1 cellular context compared by ENCODE assay signal in the genomic region with DNA sequence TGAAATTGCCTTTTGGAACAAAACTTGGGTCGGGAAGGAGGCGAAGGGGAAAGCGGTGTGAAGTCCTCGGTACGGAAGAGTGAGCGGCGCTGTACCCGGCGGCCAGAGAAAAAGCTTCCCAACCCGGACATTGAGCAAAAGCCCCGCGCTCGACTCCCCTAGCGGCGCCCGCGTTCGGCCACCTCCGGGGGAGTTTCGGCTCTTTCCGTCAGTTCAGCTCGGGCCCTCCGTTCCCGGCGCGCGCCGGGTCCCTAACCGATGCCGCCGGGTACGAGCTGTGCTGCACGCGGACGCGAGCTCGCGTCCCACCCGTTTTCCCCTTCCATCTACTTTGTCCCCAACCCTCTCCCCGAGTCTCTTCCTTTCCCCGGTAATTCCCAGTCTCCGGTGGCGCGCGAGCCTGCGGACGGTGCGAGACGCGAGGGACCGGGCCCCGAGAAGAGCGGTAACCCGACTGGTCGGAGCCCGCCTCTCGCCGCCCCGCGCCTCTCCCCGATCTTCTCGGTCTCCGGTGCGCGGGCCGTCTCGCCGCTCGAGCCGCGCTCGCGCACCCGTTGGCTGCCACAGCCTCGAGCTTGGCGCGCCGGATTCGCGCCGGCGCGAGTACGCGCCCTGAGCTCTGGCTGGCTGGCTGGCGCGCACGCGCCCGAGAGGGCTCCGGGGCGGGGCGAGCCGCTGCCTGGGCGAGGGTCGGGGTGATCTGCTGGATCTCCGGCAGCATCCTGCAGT.
A peak's percentile ranks its signal among the peaks of the same experiment; 100 is the strongest.
TF ChIP-seq lines count a peak whose summit lies in the region.

No MANE protein-coding gene starts in this region.

TF ChIP-seq in K562, 482 proteins besides CTCF, POLR2A, EP300 and RAD21 (continued from another document and continues in another):
- TF ChIP-seq ZC3H11A (IDR thresholded peaks at IDR 0.05; ENCODE audit: low read depth, low read length) (no peak), PHB (CRISPR knock-in tag; IDR thresholded peaks at IDR 0.05) (0 out of 2 replicates have a peak, but pooled peaks have one; percentile 83), TGIF2 (CRISPR knock-in tag; IDR thresholded peaks at IDR 0.05) (no peak), CTBP1 (IDR thresholded peaks at IDR 0.05; ENCODE audit: borderline replicate concordance) (peak; percentile 97), YBX1 (IDR thresholded peaks at IDR 0.05) (no peak), MYNN (IDR thresholded peaks at IDR 0.05) (no peak), MYNN (CRISPR knock-in tag; IDR thresholded peaks at IDR 0.05) (no peak), TCF7L2 (IDR thresholded peaks at IDR 0.05; ENCODE audit: low read depth, low read length) (no peak), ZBTB11 (CRISPR knock-in tag; IDR thresholded peaks at IDR 0.05) (peak in 1 of 3 experiments; percentile 76; a peak in 1 of 6 replicates), FUS (optimal IDR thresholded peaks at IDR 0.05; ENCODE audit: low read depth, low read length) (no peak), ZNF239 (CRISPR knock-in tag; IDR thresholded peaks at IDR 0.05) (no peak), CCAR2 (IDR thresholded peaks at IDR 0.05; ENCODE audit: low read depth, low read length) (no peak), ETV1 (tag; conservative IDR thresholded peaks at IDR 0.05; ENCODE audit: low read depth) (no peak), KDM1A (IDR thresholded peaks at IDR 0.05) (no peak), CBX2 (IDR thresholded peaks at IDR 0.05; ENCODE audit: insufficient read depth, low read length, poor library complexity, severe bottlenecking) (no peak), CHD2 (IDR thresholded peaks at IDR 0.05; ENCODE audit: low read depth, low read length) (no peak; the same call in 1 of the 2 replicates), ETS2 (tag; IDR thresholded peaks at IDR 0.05; ENCODE audit: borderline replicate concordance, poor library complexity, severe bottlenecking) (no peak), ZNF592 (IDR thresholded peaks at IDR 0.05) (0 out of 2 replicates have a peak, but pooled peaks have one; percentile 54), NR0B1 (IDR thresholded peaks at IDR 0.05; ENCODE audit: partially characterized antibody) (no peak), ZFPM2 (CRISPR knock-in tag; IDR thresholded peaks at IDR 0.05) (no peak), POLR3G (IDR thresholded peaks at IDR 0.05; ENCODE audit: extremely low read depth, insufficient read length, insufficient replicate concordance) (no peak), SREBF2 (CRISPR knock-in tag; IDR thresholded peaks at IDR 0.05) (no peak), LEF1 (IDR thresholded peaks at IDR 0.05) (no peak), RBBP5 (IDR thresholded peaks at IDR 0.05; ENCODE audit: borderline replicate concordance, insufficient read depth, low read length, poor library complexity, severe bottlenecking) (peak; percentile 80), ZNF584 (CRISPR knock-in tag; IDR thresholded peaks at IDR 0.05; ENCODE audit: low read depth) (no peak; the same call in 1 of the 2 replicates), HDAC3 (IDR thresholded peaks at IDR 0.05; ENCODE audit: borderline replicate concordance, partially characterized antibody) (no peak), PRPF4 (IDR thresholded peaks at IDR 0.05; ENCODE audit: insufficient read depth, low read depth, low read length, poor library complexity, severe bottlenecking) (no peak), FOSL1 (tag; conservative IDR thresholded peaks at IDR 0.05) (no peak), RUNX1 (IDR thresholded peaks at IDR 0.05; ENCODE audit: low read depth) (no peak), ZKSCAN8 (CRISPR knock-in tag; IDR thresholded peaks at IDR 0.05) (no peak), ZNF23 (CRISPR knock-in tag; IDR thresholded peaks at IDR 0.05) (no peak)
- TF ChIP-seq, protein P1, sequence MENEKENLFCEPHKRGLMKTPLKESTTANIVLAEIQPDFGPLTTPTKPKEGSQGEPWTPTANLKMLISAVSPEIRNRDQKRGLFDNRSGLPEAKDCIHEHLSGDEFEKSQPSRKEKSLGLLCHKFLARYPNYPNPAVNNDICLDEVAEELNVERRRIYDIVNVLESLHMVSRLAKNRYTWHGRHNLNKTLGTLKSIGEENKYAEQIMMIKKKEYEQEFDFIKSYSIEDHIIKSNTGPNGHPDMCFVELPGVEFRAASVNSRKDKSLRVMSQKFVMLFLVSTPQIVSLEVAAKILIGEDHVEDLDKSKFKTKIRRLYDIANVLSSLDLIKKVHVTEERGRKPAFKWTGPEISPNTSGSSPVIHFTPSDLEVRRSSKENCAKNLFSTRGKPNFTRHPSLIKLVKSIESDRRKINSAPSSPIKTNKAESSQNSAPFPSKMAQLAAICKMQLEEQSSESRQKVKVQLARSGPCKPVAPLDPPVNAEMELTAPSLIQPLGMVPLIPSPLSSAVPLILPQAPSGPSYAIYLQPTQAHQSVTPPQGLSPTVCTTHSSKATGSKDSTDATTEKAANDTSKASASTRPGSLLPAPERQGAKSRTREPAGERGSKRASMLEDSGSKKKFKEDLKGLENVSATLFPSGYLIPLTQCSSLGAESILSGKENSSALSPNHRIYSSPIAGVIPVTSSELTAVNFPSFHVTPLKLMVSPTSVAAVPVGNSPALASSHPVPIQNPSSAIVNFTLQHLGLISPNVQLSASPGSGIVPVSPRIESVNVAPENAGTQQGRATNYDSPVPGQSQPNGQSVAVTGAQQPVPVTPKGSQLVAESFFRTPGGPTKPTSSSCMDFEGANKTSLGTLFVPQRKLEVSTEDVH (IDR thresholded peaks at IDR 0.05; ENCODE audit: low read depth, partially characterized antibody) = peak; percentile 74
- TF ChIP-seq, protein P2, sequence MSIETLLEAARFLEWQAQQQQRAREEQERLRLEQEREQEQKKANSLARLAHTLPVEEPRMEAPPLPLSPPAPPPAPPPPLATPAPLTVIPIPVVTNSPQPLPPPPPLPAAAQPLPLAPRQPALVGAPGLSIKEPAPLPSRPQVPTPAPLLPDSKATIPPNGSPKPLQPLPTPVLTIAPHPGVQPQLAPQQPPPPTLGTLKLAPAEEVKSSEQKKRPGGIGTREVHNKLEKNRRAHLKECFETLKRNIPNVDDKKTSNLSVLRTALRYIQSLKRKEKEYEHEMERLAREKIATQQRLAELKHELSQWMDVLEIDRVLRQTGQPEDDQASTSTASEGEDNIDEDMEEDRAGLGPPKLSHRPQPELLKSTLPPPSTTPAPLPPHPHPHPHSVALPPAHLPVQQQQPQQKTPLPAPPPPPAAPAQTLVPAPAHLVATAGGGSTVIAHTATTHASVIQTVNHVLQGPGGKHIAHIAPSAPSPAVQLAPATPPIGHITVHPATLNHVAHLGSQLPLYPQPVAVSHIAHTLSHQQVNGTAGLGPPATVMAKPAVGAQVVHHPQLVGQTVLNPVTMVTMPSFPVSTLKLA (conservative IDR thresholded peaks at IDR 0.05) = peak in 1 of 2 experiments; percentile 66; a peak in 3 of 4 replicates
- TF ChIP-seq, protein P3, sequence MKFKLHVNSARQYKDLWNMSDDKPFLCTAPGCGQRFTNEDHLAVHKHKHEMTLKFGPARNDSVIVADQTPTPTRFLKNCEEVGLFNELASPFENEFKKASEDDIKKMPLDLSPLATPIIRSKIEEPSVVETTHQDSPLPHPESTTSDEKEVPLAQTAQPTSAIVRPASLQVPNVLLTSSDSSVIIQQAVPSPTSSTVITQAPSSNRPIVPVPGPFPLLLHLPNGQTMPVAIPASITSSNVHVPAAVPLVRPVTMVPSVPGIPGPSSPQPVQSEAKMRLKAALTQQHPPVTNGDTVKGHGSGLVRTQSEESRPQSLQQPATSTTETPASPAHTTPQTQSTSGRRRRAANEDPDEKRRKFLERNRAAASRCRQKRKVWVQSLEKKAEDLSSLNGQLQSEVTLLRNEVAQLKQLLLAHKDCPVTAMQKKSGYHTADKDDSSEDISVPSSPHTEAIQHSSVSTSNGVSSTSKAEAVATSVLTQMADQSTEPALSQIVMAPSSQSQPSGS (CRISPR knock-in tag; IDR thresholded peaks at IDR 0.05) = no peak
- TF ChIP-seq, protein P4, sequence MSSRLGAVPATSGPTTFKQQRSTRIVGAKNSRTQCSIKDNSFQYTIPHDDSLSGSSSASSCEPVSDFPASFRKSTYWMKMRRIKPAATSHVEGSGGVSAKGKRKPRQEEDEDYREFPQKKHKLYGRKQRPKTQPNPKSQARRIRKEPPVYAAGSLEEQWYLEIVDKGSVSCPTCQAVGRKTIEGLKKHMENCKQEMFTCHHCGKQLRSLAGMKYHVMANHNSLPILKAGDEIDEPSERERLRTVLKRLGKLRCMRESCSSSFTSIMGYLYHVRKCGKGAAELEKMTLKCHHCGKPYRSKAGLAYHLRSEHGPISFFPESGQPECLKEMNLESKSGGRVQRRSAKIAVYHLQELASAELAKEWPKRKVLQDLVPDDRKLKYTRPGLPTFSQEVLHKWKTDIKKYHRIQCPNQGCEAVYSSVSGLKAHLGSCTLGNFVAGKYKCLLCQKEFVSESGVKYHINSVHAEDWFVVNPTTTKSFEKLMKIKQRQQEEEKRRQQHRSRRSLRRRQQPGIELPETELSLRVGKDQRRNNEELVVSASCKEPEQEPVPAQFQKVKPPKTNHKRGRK (tag; IDR thresholded peaks at IDR 0.05) = no peak
- TF ChIP-seq, protein P5, sequence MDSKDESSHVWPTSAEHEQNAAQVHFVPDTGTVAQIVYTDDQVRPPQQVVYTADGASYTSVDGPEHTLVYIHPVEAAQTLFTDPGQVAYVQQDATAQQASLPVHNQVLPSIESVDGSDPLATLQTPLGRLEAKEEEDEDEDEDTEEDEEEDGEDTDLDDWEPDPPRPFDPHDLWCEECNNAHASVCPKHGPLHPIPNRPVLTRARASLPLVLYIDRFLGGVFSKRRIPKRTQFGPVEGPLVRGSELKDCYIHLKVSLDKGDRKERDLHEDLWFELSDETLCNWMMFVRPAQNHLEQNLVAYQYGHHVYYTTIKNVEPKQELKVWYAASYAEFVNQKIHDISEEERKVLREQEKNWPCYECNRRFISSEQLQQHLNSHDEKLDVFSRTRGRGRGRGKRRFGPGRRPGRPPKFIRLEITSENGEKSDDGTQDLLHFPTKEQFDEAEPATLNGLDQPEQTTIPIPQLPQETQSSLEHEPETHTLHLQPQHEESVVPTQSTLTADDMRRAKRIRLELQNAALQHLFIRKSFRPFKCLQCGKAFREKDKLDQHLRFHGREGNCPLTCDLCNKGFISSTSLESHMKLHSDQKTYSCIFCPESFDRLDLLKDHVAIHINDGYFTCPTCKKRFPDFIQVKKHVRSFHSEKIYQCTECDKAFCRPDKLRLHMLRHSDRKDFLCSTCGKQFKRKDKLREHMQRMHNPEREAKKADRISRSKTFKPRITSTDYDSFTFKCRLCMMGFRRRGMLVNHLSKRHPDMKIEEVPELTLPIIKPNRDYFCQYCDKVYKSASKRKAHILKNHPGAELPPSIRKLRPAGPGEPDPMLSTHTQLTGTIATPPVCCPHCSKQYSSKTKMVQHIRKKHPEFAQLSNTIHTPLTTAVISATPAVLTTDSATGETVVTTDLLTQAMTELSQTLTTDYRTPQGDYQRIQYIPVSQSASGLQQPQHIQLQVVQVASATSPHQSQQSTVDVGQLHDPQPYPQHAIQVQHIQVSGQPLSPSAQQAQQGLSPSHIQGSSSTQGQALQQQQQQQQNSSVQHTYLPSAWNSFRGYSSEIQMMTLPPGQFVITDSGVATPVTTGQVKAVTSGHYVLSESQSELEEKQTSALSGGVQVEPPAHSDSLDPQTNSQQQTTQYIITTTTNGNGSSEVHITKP (IDR thresholded peaks at IDR 0.05; ENCODE audit: partially characterized antibody) = no peak
